ENCODE assay signal across 1 cellular context in genomic region chr12:49110191-49111155, GRCh38.
A peak's percentile ranks its signal among the peaks of the same experiment; 100 is the strongest.
TF ChIP-seq lines count a peak whose summit lies in the region.

LMBR1L (minus strand) TSS chr12:49110847; CDS start chr12:49110555, 292 bp downstream.

TF ChIP-seq in K562, 482 proteins besides CTCF, POLR2A, EP300 and RAD21 (continued from another document):
- TF ChIP-seq ZNF511 (CRISPR knock-in tag; IDR thresholded peaks at IDR 0.05) (peak; percentile 54; the same call in 1 of the 2 replicates), FOXA3 (CRISPR knock-in tag; conservative IDR thresholded peaks at IDR 0.05 in 1 of 2, IDR thresholded peaks at IDR 0.05 in 1 of 2) (0 out of 4 replicates have a peak, but pooled peaks of 1 of the 2 experiments have one; percentile 33), SMC3 (conservative IDR thresholded peaks at IDR 0.05; ENCODE audit: insufficient read depth, low read depth, low read length) (0 out of 2 replicates have a peak, but pooled peaks have one; percentile 5), SP1 (CRISPR knock-in tag; IDR thresholded peaks at IDR 0.05) (peak; percentile 90)
